Comparison of ENCODE assay signal across 8 cellular contexts in genomic region chr4:119286377-119287002, GRCh38. TPM values are rescaled to one million over a fixed set of nuclear protein-coding genes. Genes with fewer than 3 reads are reported as not detected.
DNase-seq lines count a peak whose midpoint lies in the region; ATAC-seq and FAIRE-seq lines count a peak whose summit lies in the region.

No MANE protein-coding gene starts in this region.

- FAIRE-seq in TTC549 (lab: Jason Lieb, UNC) (peak; percentile 94), small intestine (lab: Jason Lieb, UNC) (peak; percentile 96)

- H3K4me3 ChIP-seq in small intestine (ENCODE audit: low read depth in 1 of 2, low read length in 2 of 2), result no peak overlapping the region

- WGBS in small intestine, 3 donors, result 62 to 81% (median 76%) methylated on average over 3 of the region's 3 CpGs

- no peaks in the 10 kb centered on the region for H3K4me1 ChIP-seq in small intestine (ENCODE audit: control insufficient read depth in 2 of 2, insufficient read depth in 1 of 2, low read depth in 1 of 2, low read length in 1 of 2)

- peak; percentile 36 for DNase-seq in stimulated activated CD4-positive, alpha-beta T cell treated with anti-CD3 and anti-CD28 coated beads, Interleukin-15, amount 100 ng/mL, for 24 hours
- DNase-seq in stimulated activated CD4-positive, alpha-beta T cell treated with anti-CD3 and anti-CD28 coated beads, Interleukin-12 subunit alpha, Interleukin-12 subunit beta, amount 100 ng/mL, for 4 hours, result no peak
- DNase-seq in glomerular visceral epithelial cell (ENCODE audit: extremely low spot score), result peak; percentile 58
- peak; percentile 56 for DNase-seq in small intestine
- no peak for DNase-seq in NCI-H146 (lab: John Stamatoyannopoulos, UW)

- H3K9me3 ChIP-seq in small intestine (ENCODE audit: control insufficient read depth, low read depth), result no peaks in the 10 kb centered on the region

- ATAC-seq in GM18907 (IDR thresholded peaks at IDR 0.05; ENCODE audit: unreplicated experiment) (no peak), GM18873 (IDR thresholded peaks at IDR 0.05; ENCODE audit: low FRiP score, unreplicated experiment) (no peak)

- H3K27me3 ChIP-seq in small intestine (ENCODE audit: control insufficient read depth in 2 of 2, insufficient read depth in 2 of 2, low read length in 2 of 2), result no peaks in the 10 kb centered on the region

- H3K27ac ChIP-seq in small intestine (ENCODE audit: low read depth in 1 of 2, low read length in 1 of 2), result no peak overlapping the region

- no peaks in the 10 kb centered on the region for H3K36me3 ChIP-seq in small intestine (ENCODE audit: control insufficient read depth in 2 of 2, insufficient read depth in 2 of 2, low read length in 2 of 2)

RNA-seq across cellular contexts. Expression of gene FABP2, which starts 35.4 kb away (rescaled TPM):
- 1,000 to 10,000 TPM in 1 of 3 donors, 100 to 1,000 TPM in 2; 127 to 1,244 (median 661) TPM for polyA plus RNA-seq in small intestine

Comparison
In these comparisons a context has a peak if more than half of its experiments do, and no peak if none do; other contexts are left out.
1. DNase-seq: peak in stimulated activated CD4-positive, alpha-beta T cell treated with anti-CD3 and anti-CD28 coated beads, Interleukin-15, amount 100 ng/mL, for 24 hours (single experiment), glomerular visceral epithelial cell (single experiment) and small intestine (single experiment); none in stimulated activated CD4-positive, alpha-beta T cell treated with anti-CD3 and anti-CD28 coated beads, Interleukin-12 subunit alpha, Interleukin-12 subunit beta, amount 100 ng/mL, for 4 hours (single experiment) and NCI-H146 (single experiment).